ENCODE assay signal across 25 cellular contexts in the genomic region with DNA sequence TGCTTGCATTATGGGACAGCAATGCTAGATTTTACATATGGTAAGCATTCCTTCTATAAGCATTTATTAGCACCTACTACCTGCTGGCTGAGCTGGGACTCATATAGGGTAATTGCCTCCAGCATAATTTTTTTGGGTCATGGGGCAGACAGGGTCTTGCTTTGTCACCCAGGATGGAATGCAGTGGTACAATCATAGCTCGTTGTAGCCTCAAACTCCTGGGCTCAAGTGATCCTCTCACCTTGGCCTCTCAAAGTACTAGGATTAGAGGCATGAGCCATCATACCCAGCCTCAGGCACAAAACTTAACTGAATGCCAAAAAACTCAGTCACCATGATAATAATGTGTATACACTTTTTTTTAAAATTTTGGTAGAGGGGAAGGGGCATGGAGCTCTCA. TPM values are rescaled to one million over a fixed set of nuclear protein-coding genes. Genes with fewer than 3 reads are reported as not detected.
DNase-seq lines count a peak whose midpoint lies in the region; TF ChIP-seq lines count a peak whose summit lies in the region.
"Had no signal": no experiment of that assay in that cellular context is flagged by ENCODE, and none has a peak within 500 bp of the region (broad histone marks: within the 10 kb centered on the region; RNA-seq: fewer than 3 reads in every experiment).

No MANE protein-coding gene starts in this region.

- no peak overlapping the region for H3K4me2 ChIP-seq in mesendoderm (ENCODE audit: low read length)
- H3K4me2 ChIP-seq: A549; BLaER1 treated with 17β-estradiol and CSF1 and Interleukin-3, amounts not matched to agents 10 nM and 100 nM had no signal

- H2BK120ac ChIP-seq in mesendoderm (ENCODE audit: low read depth, low read length), result no peak overlapping the region

- H3K27me3 Mint-ChIP-seq in CD14-positive monocyte (ENCODE audit: low read depth in 3 of 3), result peaks cover 0 to 2% (median 0%) of the 10 kb centered on the region in 3 donors

- H4K5ac ChIP-seq in mesendoderm (ENCODE audit: low read length), result no peak overlapping the region

- H3K36me3 Mint-ChIP-seq in CD14-positive monocyte, result peaks cover 0 to 2% of the 10 kb centered on the region in 2 donors
- H3K36me3 Mint-ChIP-seq: CD4-positive, CD25-positive, alpha-beta regulatory T cell had no signal

- no peak overlapping the region for H3K27ac ChIP-seq in mesendoderm (ENCODE audit: low read depth, low read length)
- H3K27ac ChIP-seq: 22Rv1; A549; BLaER1 treated with 17β-estradiol and CSF1 and Interleukin-3, amounts not matched to agents 10 nM and 100 nM; C4-2B had no signal

- H3K4me3 Mint-ChIP-seq in CD14-positive monocyte, result no peak overlapping the region
- H3K4me3 Mint-ChIP-seq: B cell; CD4-positive, CD25-positive, alpha-beta regulatory T cell; CD8-positive, alpha-beta memory T cell had no signal

- intact Hi-C loops in CD14-positive monocyte (cut with micrococcal nuclease), result no loop called here

- no peak overlapping the region for H3K56ac ChIP-seq in mesendoderm (ENCODE audit: low read length)

- peaks cover 2 to 24% (median 13%) of the 10 kb centered on the region in 7 donors for H3K9me3 Mint-ChIP-seq in CD14-positive monocyte

- H3K4me1 ChIP-seq in mesendoderm (ENCODE audit: control insufficient read depth, low read depth, low read length), result no peaks in the 10 kb centered on the region
- H3K4me1 ChIP-seq: A549; BLaER1 treated with 17β-estradiol and CSF1 and Interleukin-3, amounts not matched to agents 10 nM and 100 nM had no signal

- DNase-seq in EL, result peak; percentile 8
- DNase-seq in M059J (ENCODE audit: low read depth), result peak; percentile 56
- peak; percentile 10 for DNase-seq in RPMI7951 (ENCODE audit: low read depth)
- DNase-seq in mesendoderm, result peak; percentile 3
- DNase-seq in NCI-H510A treated with DMSO at 0.1 percent for 48 hours (lab: John Stamatoyannopoulos, UW), result no peak
- no peak for DNase-seq in activated naive CD4-positive, alpha-beta T cell treated with anti-CD3 and anti-CD28 coated beads, Interleukin-2, amount 50 U/mL, for 16 hours
- DNase-seq in middle frontal gyrus (ENCODE audit: extremely low spot score, low spot score), result no peak
- DNase-seq in CD14-positive monocyte (ENCODE audit: low spot score), result no peak
- DNase-seq: AML-193; CD4-positive, alpha-beta memory T cell; CD4-positive, CD25-positive, alpha-beta regulatory T cell; CD8-positive, alpha-beta memory T cell; COR-L47; DMS 273 treated with DMSO at 0.1 percent for 48 hours; DMS153; DMS53; DMS79; DND-41; GDM1 had no signal

- H3K27ac Mint-ChIP-seq in CD14-positive monocyte, result no peak overlapping the region
- H3K27ac Mint-ChIP-seq: B cell; CD4-positive, alpha-beta memory T cell; CD8-positive, alpha-beta memory T cell had no signal

- no peaks in the 10 kb centered on the region for H3K4me1 Mint-ChIP-seq in CD14-positive monocyte
- H3K4me1 Mint-ChIP-seq: B cell; CD4-positive, alpha-beta memory T cell; CD4-positive, CD25-positive, alpha-beta regulatory T cell; CD8-positive, alpha-beta memory T cell had no signal

- no peak overlapping the region for H2BK5ac ChIP-seq in mesendoderm (ENCODE audit: low read length)

- H3K79me2 ChIP-seq in mesendoderm (ENCODE audit: control insufficient read depth, insufficient read depth, low read length), result no peaks in the 10 kb centered on the region

- H2AK5ac ChIP-seq in mesendoderm (ENCODE audit: low read length), result no peak overlapping the region

- no peak overlapping the region for H4K8ac ChIP-seq in mesendoderm (ENCODE audit: low read depth, low read length)

- H3K18ac ChIP-seq in mesendoderm (ENCODE audit: low read length), result no peak overlapping the region

- H3K79me1 ChIP-seq in mesendoderm (ENCODE audit: low read length), result no peaks in the 10 kb centered on the region

- H3K27me3 ChIP-seq in mesendoderm (ENCODE audit: insufficient read depth, low read length, poor library complexity), result no peaks in the 10 kb centered on the region
- H3K27me3 ChIP-seq: BLaER1 treated with 17β-estradiol and CSF1 and Interleukin-3, amounts not matched to agents 10 nM and 100 nM had no signal

- WGBS in mesendoderm (ENCODE audit: extremely low coverage, insufficient coverage, low lambda C conversion rate), result no CpG with 5 or more reads among the region's 1 CpG

- H3K36me3 ChIP-seq in mesendoderm (ENCODE audit: control insufficient read depth, insufficient read depth, low read length), result no peaks in the 10 kb centered on the region
- H3K36me3 ChIP-seq: BLaER1 treated with 17β-estradiol and CSF1 and Interleukin-3, amounts not matched to agents 10 nM and 100 nM had no signal

- H3K9ac ChIP-seq in mesendoderm (ENCODE audit: low read length), result no peak overlapping the region
- H3K9ac ChIP-seq: BLaER1 treated with 17β-estradiol and CSF1 and Interleukin-3, amounts not matched to agents 10 nM and 100 nM had no signal

- no peak overlapping the region for H3K4me3 ChIP-seq in mesendoderm (ENCODE audit: low read length)
- H3K4me3 ChIP-seq: A549; BLaER1 treated with 17β-estradiol and CSF1 and Interleukin-3, amounts not matched to agents 10 nM and 100 nM; GM12878 had no signal

- no peak overlapping the region for H3K23ac ChIP-seq in mesendoderm (ENCODE audit: low read length)

- no peak for TF ChIP-seq CTCF in CD14-positive monocyte (IDR thresholded peaks at IDR 0.05)

- no peak overlapping the region for H2BK15ac ChIP-seq in mesendoderm (replicated peaks; ENCODE audit: low read depth)

- H3K4ac ChIP-seq in mesendoderm (ENCODE audit: low read depth, low read length), result no peak overlapping the region

RNA-seq across cellular contexts. Expression of a gene that starts 35.3 kb away (rescaled TPM):
- total RNA-seq in M059J (2014; rRNA removed; shearing (Covaris generic)), result 58.8 and 68.8 TPM in 2 replicates
- 132 and 136 TPM in 2 replicates for total RNA-seq in RPMI7951 (2014; rRNA removed; shearing (Covaris generic))
- 49.1 TPM for polyA plus RNA-seq in mesendoderm (2013, experiment 1 of 2)
- polyA plus RNA-seq in mesendoderm (2013, experiment 2 of 2), result 47.1 TPM
- 1 to 10 TPM in 1 of 2 donors, under 1 TPM in 1; 0.53 to 1.0 TPM for polyA plus RNA-seq in CD14-positive monocyte

Comparison
In these comparisons a context has a peak if more than half of its experiments do, and no peak if none do; other contexts are left out.
1. DNase-seq: peak in EL (single experiment), M059J (single experiment), RPMI7951 (single experiment) and mesendoderm (single experiment); none in NCI-H510A treated with DMSO at 0.1 percent for 48 hours (single experiment), activated naive CD4-positive, alpha-beta T cell treated with anti-CD3 and anti-CD28 coated beads, Interleukin-2, amount 50 U/mL, for 16 hours (single experiment), middle frontal gyrus (single experiment) and CD14-positive monocyte (single experiment).